ENCODE assay signal across 2 cellular contexts in the genomic region with DNA sequence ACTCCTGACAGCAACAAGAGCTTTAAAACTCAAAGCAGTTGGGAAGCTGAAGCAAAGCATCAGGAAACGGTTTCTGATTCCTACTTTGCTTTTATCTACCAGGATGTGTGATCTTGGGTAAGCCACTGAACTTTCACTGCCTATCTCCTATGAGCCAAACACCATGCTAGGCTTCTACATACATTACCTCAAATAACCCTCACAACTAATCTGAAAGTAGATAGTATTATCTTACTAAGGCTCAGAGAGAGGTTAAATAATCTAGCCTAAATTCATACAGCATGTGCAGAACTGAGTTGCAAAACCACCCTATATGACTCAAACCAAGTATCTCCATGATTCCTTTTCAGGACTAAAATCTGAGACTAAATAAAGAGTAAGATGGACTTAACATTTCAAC.
TF ChIP-seq lines count a peak whose summit lies in the region.

No MANE protein-coding gene starts in this region.

TF ChIP-seq in IMR-90, 13 proteins besides CTCF, POLR2A, EP300 and RAD21:
- TF ChIP-seq CEBPB (IDR thresholded peaks at IDR 0.05; ENCODE audit: low read depth, low read length) (peak; percentile 84), RCOR1 (IDR thresholded peaks at IDR 0.05; ENCODE audit: insufficient replicate concordance, low read length) (no peak), MXI1 (IDR thresholded peaks at IDR 0.05; ENCODE audit: borderline replicate concordance, low read depth, low read length) (0 out of 2 replicates have a peak, but pooled peaks have one; percentile 21), NFE2L2 (IDR thresholded peaks at IDR 0.05; ENCODE audit: low read depth, low read length) (no peak), BHLHE40 (IDR thresholded peaks at IDR 0.05; ENCODE audit: low read depth, low read length) (peak; percentile 42; the same call in 1 of the 2 replicates), MAFK (IDR thresholded peaks at IDR 0.05; ENCODE audit: low read depth, low read length) (no peak), CHD1 (IDR thresholded peaks at IDR 0.05; ENCODE audit: low read depth, low read length) (no peak), RFX5 (IDR thresholded peaks at IDR 0.05; ENCODE audit: low read depth, low read length) (no peak), FOS (IDR thresholded peaks at IDR 0.05; ENCODE audit: low read depth, low read length) (no peak), ELK1 (IDR thresholded peaks at IDR 0.05; ENCODE audit: borderline replicate concordance, low read depth, low read length) (no peak)
- TF ChIP-seq, protein P1, sequence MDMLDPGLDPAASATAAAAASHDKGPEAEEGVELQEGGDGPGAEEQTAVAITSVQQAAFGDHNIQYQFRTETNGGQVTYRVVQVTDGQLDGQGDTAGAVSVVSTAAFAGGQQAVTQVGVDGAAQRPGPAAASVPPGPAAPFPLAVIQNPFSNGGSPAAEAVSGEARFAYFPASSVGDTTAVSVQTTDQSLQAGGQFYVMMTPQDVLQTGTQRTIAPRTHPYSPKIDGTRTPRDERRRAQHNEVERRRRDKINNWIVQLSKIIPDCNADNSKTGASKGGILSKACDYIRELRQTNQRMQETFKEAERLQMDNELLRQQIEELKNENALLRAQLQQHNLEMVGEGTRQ (IDR thresholded peaks at IDR 0.05; ENCODE audit: low read depth, low read length), result no peak

TF ChIP-seq in K562, 482 proteins besides CTCF, POLR2A, EP300 and RAD21:
- TF ChIP-seq BCL6 (CRISPR knock-in tag; IDR thresholded peaks at IDR 0.05) (no peak), FOXJ3 (CRISPR knock-in tag; IDR thresholded peaks at IDR 0.05) (no peak), ZNF165 (CRISPR knock-in tag; IDR thresholded peaks at IDR 0.05; ENCODE audit: borderline replicate concordance) (no peak), PKNOX1 (IDR thresholded peaks at IDR 0.05) (no peak), MEF2D (tag; conservative IDR thresholded peaks at IDR 0.05; ENCODE audit: low read depth) (no peak), ZNF551 (CRISPR knock-in tag; IDR thresholded peaks at IDR 0.05) (no peak), ETV1 (tag; conservative IDR thresholded peaks at IDR 0.05; ENCODE audit: low read depth) (peak; percentile 44; the same call in 1 of the 2 replicates), HDGF (IDR thresholded peaks at IDR 0.05) (no peak), NRF1 (conservative IDR thresholded peaks at IDR 0.05 in 1 of 2, IDR thresholded peaks at IDR 0.05 in 1 of 2) (no peak), ELF4 (CRISPR knock-in tag; IDR thresholded peaks at IDR 0.05) (no peak), FOSL1 (tag; conservative IDR thresholded peaks at IDR 0.05) (peak; percentile 35; the same call in 1 of the 2 replicates), MNT (conservative IDR thresholded peaks at IDR 0.05) (0 out of 4 replicates have a peak, but pooled peaks of 1 of the 2 experiments have one; percentile 23), HMBOX1 (IDR thresholded peaks at IDR 0.05) (peak; percentile 86), RBM22 (IDR thresholded peaks at IDR 0.05; ENCODE audit: low read depth, low read length, poor library complexity, severe bottlenecking) (no peak), MYC (IDR thresholded peaks at IDR 0.05; ENCODE audit: low read depth, low read length) (peak; percentile 25; the same call in 1 of the 2 replicates), MYC (CRISPR knock-in tag; IDR thresholded peaks at IDR 0.05; ENCODE audit: borderline replicate concordance, low read depth) (no peak), PML (IDR thresholded peaks at IDR 0.05; ENCODE audit: low read length) (no peak), RCOR1 (IDR thresholded peaks at IDR 0.05; ENCODE audit: borderline replicate concordance in 1 of 2, low read depth in 2 of 2, low read length in 2 of 2) (peak in 1 of 2 experiments; percentile 80; a peak in 2 of 4 replicates), U2AF1 (optimal IDR thresholded peaks at IDR 0.05; ENCODE audit: low read depth, low read length) (no peak), JUND (IDR thresholded peaks at IDR 0.05; ENCODE audit: borderline replicate concordance, low read depth, low read length) (0 out of 2 replicates have a peak, but pooled peaks have one; percentile 25), JUND (tag; IDR thresholded peaks at IDR 0.05; ENCODE audit: borderline replicate concordance, low read depth, low read length) (no peak; the same call in 2 of the 3 replicates), KDM1A (IDR thresholded peaks at IDR 0.05) (peak; percentile 54 to 65; a peak in 2 of 4 replicates), CEBPB (tag; IDR thresholded peaks at IDR 0.05) (peak; percentile 55; the same call in 1 of the 2 replicates), DNMT1 (IDR thresholded peaks at IDR 0.05) (no peak), HSF4 (CRISPR knock-in tag; IDR thresholded peaks at IDR 0.05; ENCODE audit: borderline replicate concordance) (no peak), CBFA2T3 (IDR thresholded peaks at IDR 0.05) (peak; percentile 56)
